In genomic region chr9:79883073-79883645, GRCh38 we compare ENCODE assay signal across 10 cellular contexts.
A peak's percentile ranks its signal among the peaks of the same experiment; 100 is the strongest.
DNase-seq lines count a peak whose midpoint lies in the region; ATAC-seq and TF ChIP-seq lines count a peak whose summit lies in the region.
"Had no signal": no experiment of that assay in that cellular context is flagged by ENCODE, and none has a peak within 500 bp of the region (broad histone marks: within the 10 kb centered on the region; RNA-seq: fewer than 3 reads in every experiment).

No MANE protein-coding gene starts in this region.

- ATAC-seq in CD8-positive, alpha-beta T cell, result peak; percentile 94
- peak; percentile 73 for ATAC-seq in HG02759 (IDR thresholded peaks at IDR 0.05; ENCODE audit: unreplicated experiment)
- peak; percentile 48 for ATAC-seq in left ventricle myocardium superior
- ATAC-seq in GM21619 (IDR thresholded peaks at IDR 0.05; ENCODE audit: unreplicated experiment), result no peak
- ATAC-seq in HG03095 (IDR thresholded peaks at IDR 0.05; ENCODE audit: unreplicated experiment), result no peak

- 0 out of 2 replicates have a peak, but pooled peaks cover 3% of the 10 kb centered on the region for H3K9me2 ChIP-seq in PC-9 (ENCODE audit: insufficient read depth)

- peaks cover 52% of the 10 kb centered on the region for H3K4me1 ChIP-seq in CD8-positive, alpha-beta T cell (ENCODE audit: insufficient read depth, low read length)
- no peaks in the 10 kb centered on the region for H3K4me1 ChIP-seq in PC-9 (replicated peaks; ENCODE audit: insufficient read depth)

- no peaks in the 10 kb centered on the region for H3K27me3 Mint-ChIP-seq in CD8-positive, alpha-beta T cell (ENCODE audit: low read depth)

- no peak overlapping the region for H2AFZ ChIP-seq in PC-9

- no TSS peak for BruUV-seq in PC-9 (replicated peaks; lab: Mats Ljungman, UMichigan)

- POLR2A ChIA-PET in CD8-positive, alpha-beta T cell (lab: Charles Lee), result interaction anchor here (0.6 to 1.6 kb wide), 3 partner anchors 16 to 311 kb away, joined by 3 to 8 read pairs (median 3); partner anchors contain the start of gene TLE4
- POLR2A ChIA-PET in PC-9 (lab: Charles Lee; ENCODE audit: unreplicated experiment), result no interaction called here

- peak overlapping the region; percentile 28 for H3K4me3 ChIP-seq in CD8-positive, alpha-beta T cell (ENCODE audit: low read depth, low read length)
- no peak overlapping the region for H3K4me3 ChIP-seq in PC-9

- intact Hi-C loops in CD8-positive, alpha-beta T cell (cut with DNase I, micrococcal nuclease), result loop anchor here in 1 of 2 experiments (5.0 kb wide), 2 partner anchors 71 to 306 kb away; no protein-coding TSS in a partner anchor
- intact Hi-C loops in left ventricle myocardium superior (cut with micrococcal nuclease) (no loop called here), PC-9 (cut with micrococcal nuclease; ENCODE audit: unreplicated experiment) (no loop called here)

- no peak for TF ChIP-seq CTCF in CD8-positive, alpha-beta T cell (IDR thresholded peaks at IDR 0.05)
- no peak for TF ChIP-seq CTCF in PC-9 (conservative IDR thresholded peaks at IDR 0.05)

- no peaks in the 10 kb centered on the region for H3K36me3 Mint-ChIP-seq in CD8-positive, alpha-beta T cell
- H3K36me3 Mint-ChIP-seq: CD14-positive monocyte had no signal

- peak; percentile 14 to 82 (median 63) for DNase-seq in CD8-positive, alpha-beta T cell
- peak; percentile 18 for DNase-seq in activated CD4-positive, alpha-beta T cell treated with anti-CD3 and anti-CD28 coated beads for 48 hours
- DNase-seq in left ventricle myocardium superior (no peak), PC-9 (no peak), HCEC 1CT (no peak)
- DNase-seq: NCI-H526 had no signal

- H3K36me3 ChIP-seq in CD8-positive, alpha-beta T cell (ENCODE audit: insufficient read depth, low read length), result no peaks in the 10 kb centered on the region
- no peaks in the 10 kb centered on the region for H3K36me3 ChIP-seq in PC-9 (ENCODE audit: low read depth)

- no peak overlapping the region for H3K27ac Mint-ChIP-seq in CD8-positive, alpha-beta T cell

- no peaks in the 10 kb centered on the region for H3K79me2 ChIP-seq in PC-9 (ENCODE audit: low read depth)

- no peaks in the 10 kb centered on the region for H3K9me3 ChIP-seq in CD8-positive, alpha-beta T cell (ENCODE audit: low read length)
- H3K9me3 ChIP-seq in PC-9 (ENCODE audit: insufficient read depth, low read depth), result no peaks in the 10 kb centered on the region

- peak overlapping the region; percentile 69 for H3K4me3 Mint-ChIP-seq in CD8-positive, alpha-beta T cell
- H3K4me3 Mint-ChIP-seq: CD14-positive monocyte had no signal

- H3K4me1 Mint-ChIP-seq in CD8-positive, alpha-beta T cell (ENCODE audit: low read depth), result peaks cover 61% of the 10 kb centered on the region

- no peaks in the 10 kb centered on the region for H3F3A ChIP-seq in PC-9 (ENCODE audit: insufficient read depth, low read depth)

- H4K20me1 ChIP-seq in PC-9 (ENCODE audit: insufficient read depth), result no peaks in the 10 kb centered on the region

- no peak overlapping the region for H3K4me2 ChIP-seq in PC-9

- no peaks in the 10 kb centered on the region for H3K27me3 ChIP-seq in CD8-positive, alpha-beta T cell (ENCODE audit: insufficient read depth, low read length)
- H3K27me3 ChIP-seq in PC-9 (ENCODE audit: insufficient read depth, low read depth), result peaks cover 13% of the 10 kb centered on the region

- H3K9me3 Mint-ChIP-seq in CD8-positive, alpha-beta T cell, result no peaks in the 10 kb centered on the region

- no peak overlapping the region for H3K27ac ChIP-seq in CD8-positive, alpha-beta T cell (ENCODE audit: low read depth, low read length)
- no peak overlapping the region for H3K27ac ChIP-seq in PC-9

- CTCF ChIA-PET in CD8-positive, alpha-beta T cell (lab: Charles Lee), result interaction anchor here (0.6 to 1.1 kb wide), 3 partner anchors 13 to 309 kb away, joined by 3 read pairs; no protein-coding TSS in a partner anchor
- CTCF ChIA-PET in PC-9 (lab: Charles Lee), result no interaction called here

Comparison
In these comparisons a context has a peak if more than half of its experiments do, and no peak if none do; other contexts are left out.
1. ATAC-seq: peak in CD8-positive, alpha-beta T cell (single experiment), HG02759 (single experiment) and left ventricle myocardium superior (single experiment); none in GM21619 (single experiment) and HG03095 (single experiment).
2. DNase-seq: peak in CD8-positive, alpha-beta T cell (7 of 7) and activated CD4-positive, alpha-beta T cell treated with anti-CD3 and anti-CD28 coated beads for 48 hours (single experiment); none in left ventricle myocardium superior (single experiment), PC-9 (0 of 2) and HCEC 1CT (single experiment).